27 cellular contexts compared by ENCODE assay signal in the genomic region with DNA sequence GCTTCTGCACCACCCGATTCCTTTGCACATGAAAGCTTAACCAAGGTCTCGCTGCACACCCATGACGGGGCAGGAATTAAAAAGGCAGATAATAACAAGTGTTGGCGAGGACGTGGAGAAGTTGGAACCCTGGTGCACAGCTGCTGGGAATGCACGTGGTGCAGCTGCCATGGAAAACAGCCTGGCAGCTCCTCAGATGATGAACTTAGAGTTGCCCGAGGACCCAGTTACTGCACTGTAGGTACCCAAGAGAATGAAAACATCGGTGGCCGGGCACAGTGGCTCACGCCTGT.
DNase-seq lines count a peak whose midpoint lies in the region; ATAC-seq, FAIRE-seq and TF ChIP-seq lines count a peak whose summit lies in the region.
"Had no signal": no experiment of that assay in that cellular context is flagged by ENCODE, and none has a peak within 500 bp of the region (broad histone marks: within the 10 kb centered on the region; RNA-seq: fewer than 3 reads in every experiment).

No MANE protein-coding gene starts in this region.

- H3K9me3 ChIP-seq in HepG2 (ENCODE audit: low read length) = no peaks in the 10 kb centered on the region
- H3K9me3 ChIP-seq in right lobe of liver = no peaks in the 10 kb centered on the region
- no peaks in the 10 kb centered on the region for H3K9me3 ChIP-seq in body of pancreas
- H3K9me3 ChIP-seq in suprapubic skin = no peaks in the 10 kb centered on the region
- no peaks in the 10 kb centered on the region for H3K9me3 ChIP-seq in stomach

- H2AFZ ChIP-seq in HepG2 (ENCODE audit: low read length) = no peak overlapping the region

- CTCF ChIA-PET in HepG2 (lab: Yijun Ruan, JAX; ENCODE audit: low intra/inter-chr PET ratio, low total read pairs) = no interaction called here

- WGBS in HepG2 (ENCODE audit: low lambda C conversion rate) = 93% methylated on average over 10 of the region's 10 CpGs
- WGBS in right lobe of liver (ENCODE audit: insufficient coverage, low coverage, low lambda C conversion rate, missing lambda C conversion rate) = 95% methylated on average over 6 of the region's 10 CpGs
- WGBS in body of pancreas, 2 donors = 87% methylated on average over 8 to 10 of the region's 10 CpGs
- WGBS in suprapubic skin = 98% methylated on average over 7 of the region's 10 CpGs
- 94 to 98% (median 97%) methylated on average over 10 of the region's 10 CpGs for WGBS in stomach, 5 donors

- H3K4me1 Mint-ChIP-seq in naive thymus-derived CD8-positive, alpha-beta T cell = peaks cover 0 to 5% (median 2%) of the 10 kb centered on the region in 4 donors
- H3K4me1 Mint-ChIP-seq: CD4-positive, CD25-positive, alpha-beta regulatory T cell had no signal

- no peak for TF ChIP-seq CTCF in HepG2 (CRISPR knock-in tag; IDR thresholded peaks at IDR 0.05)
- TF ChIP-seq CTCF in right lobe of liver (IDR thresholded peaks at IDR 0.05) = no peak
- TF ChIP-seq CTCF in body of pancreas (IDR thresholded peaks at IDR 0.05) = no peak
- no peak for TF ChIP-seq CTCF in suprapubic skin (IDR thresholded peaks at IDR 0.05)
- TF ChIP-seq CTCF in stomach (IDR thresholded peaks at IDR 0.05) = no peak

- TF ChIP-seq RAD21 in HepG2 (CRISPR knock-in tag; IDR thresholded peaks at IDR 0.05) = no peak

- H3K27me3 Mint-ChIP-seq in naive thymus-derived CD8-positive, alpha-beta T cell = peaks cover 0 to 4% (median 0%) of the 10 kb centered on the region in 5 donors

- no TSS peak for BruUV-seq in HepG2 (replicated peaks; lab: Mats Ljungman, UMichigan)

- no peak for DNase-seq in HepG2 (ENCODE audit: low spot score)
- DNase-seq in right lobe of liver = no peak
- DNase-seq in body of pancreas = no peak
- no peak for DNase-seq in suprapubic skin (ENCODE audit: low spot score in 2 of 2)
- DNase-seq in stomach = no peak
- DNase-seq in naive thymus-derived CD8-positive, alpha-beta T cell = no peak
- DNase-seq in Right ventricle myocardium inferior (ENCODE audit: missing footprints) = no peak
- DNase-seq: CD4-positive, CD25-positive, alpha-beta regulatory T cell; DMS153; DND-41; Kasumi-1; NCI-H1105; NCI-H1436 treated with DMSO at 0.1 percent for 48 hours; NCI-H187 treated with DMSO at 0.1 percent for 48 hours; NCI-H2107; NCI-H446; NCI-H524 treated with DMSO at 0.1 percent for 48 hours; NCI-H774; NK-92 treated with Interleukin-12 subunit alpha and Interleukin-12 subunit beta, amount 100 ng/mL, for 24 hours; PC-3; RPMI8226; SHP77 had no signal

- H3K4me3 ChIP-seq in HepG2 (replicated peaks in 1 of 3; ENCODE audit: insufficient read depth in 1 of 3, low read depth in 2 of 3, low read length in 3 of 3) (no peak overlapping the region), right lobe of liver (no peak overlapping the region), body of pancreas (no peak overlapping the region), suprapubic skin (no peak overlapping the region), stomach (no peak overlapping the region)

- peak overlapping the region in 1 of 10 donors; percentile 31 for H3K27ac Mint-ChIP-seq in naive thymus-derived CD8-positive, alpha-beta T cell
- H3K27ac Mint-ChIP-seq: CD4-positive, CD25-positive, alpha-beta regulatory T cell had no signal

- H3K9me3 Mint-ChIP-seq in naive thymus-derived CD8-positive, alpha-beta T cell = no peaks in the 10 kb centered on the region

- no peak for FAIRE-seq in HepG2 (lab: Jason Lieb, UNC)
- FAIRE-seq: GM12892, GM19239, H54 had no signal

- TF ChIP-seq POLR2A in HepG2 (IDR thresholded peaks at IDR 0.05; ENCODE audit: insufficient read depth in 1 of 2, low read depth in 2 of 2, low read length in 2 of 2) = no peak
- TF ChIP-seq POLR2A in right lobe of liver (IDR thresholded peaks at IDR 0.05) = no peak
- no peak for TF ChIP-seq POLR2A in body of pancreas (IDR thresholded peaks at IDR 0.05)
- TF ChIP-seq POLR2A in suprapubic skin (IDR thresholded peaks at IDR 0.05) = no peak
- TF ChIP-seq POLR2A in stomach (IDR thresholded peaks at IDR 0.05) = no peak

- H3K4me2 ChIP-seq in HepG2 (ENCODE audit: low read depth, low read length) = no peak overlapping the region

- no peaks in the 10 kb centered on the region for H3K36me3 ChIP-seq in HepG2 (replicated peaks in 1 of 2; ENCODE audit: control insufficient read depth in 1 of 2, insufficient read depth in 2 of 2, low read length in 2 of 2)
- H3K36me3 ChIP-seq in right lobe of liver = no peaks in the 10 kb centered on the region
- no peaks in the 10 kb centered on the region for H3K36me3 ChIP-seq in body of pancreas (replicated peaks in 1 of 2; ENCODE audit: insufficient read depth in 1 of 2, low read depth in 2 of 2)
- H3K36me3 ChIP-seq in suprapubic skin = no peaks in the 10 kb centered on the region
- no peaks in the 10 kb centered on the region for H3K36me3 ChIP-seq in stomach

- H3K4me1 ChIP-seq in HepG2 (ENCODE audit: insufficient read depth, low read length) (peaks cover 28% of the 10 kb centered on the region), right lobe of liver (peaks cover 0 to 20% (median 13%) of the 10 kb centered on the region in 4 donors), body of pancreas (peaks cover 50% of the 10 kb centered on the region), suprapubic skin (peaks cover 45% of the 10 kb centered on the region), stomach (peaks cover 33 to 51% (median 42%) of the 10 kb centered on the region in 4 donors)

- in situ Hi-C loops in HepG2 (cut with HindIII; ENCODE audit: extremely low pct_ligation_motif_present, low pct_unique_long_range_greater_than_20kb) = no loop called here

- H3K9ac ChIP-seq in HepG2 (ENCODE audit: insufficient read depth, low read depth, low read length) = no peak overlapping the region

- POLR2A ChIA-PET in HepG2 (lab: Yijun Ruan, JAX) = no interaction called here
- POLR2A ChIA-PET in naive thymus-derived CD8-positive, alpha-beta T cell (lab: Charles Lee) = no interaction called here

- no peak for ATAC-seq in HepG2
- ATAC-seq in right lobe of liver = no peak
- no peak for ATAC-seq in body of pancreas
- no peak for ATAC-seq in naive thymus-derived CD8-positive, alpha-beta T cell
- no peak for ATAC-seq in Right ventricle myocardium inferior
- ATAC-seq: PC-3 had no signal

- H3K36me3 Mint-ChIP-seq in naive thymus-derived CD8-positive, alpha-beta T cell = no peaks in the 10 kb centered on the region
- H3K36me3 Mint-ChIP-seq: CD4-positive, CD25-positive, alpha-beta regulatory T cell had no signal

- H3K27ac ChIP-seq in HepG2 (ENCODE audit: extremely low read length, insufficient read depth, low read length) (no peak overlapping the region), right lobe of liver (no peak overlapping the region), body of pancreas (peak overlapping the region in 3 of 4 donors; percentile 87 to 96 (median 92)), suprapubic skin (peak overlapping the region; percentile 70), stomach (peak overlapping the region in 2 of 5 donors; percentile 86 to 91)
- H3K27ac ChIP-seq: 22Rv1 had no signal

- H3K79me2 ChIP-seq in HepG2 (ENCODE audit: insufficient read depth, low read length) = no peaks in the 10 kb centered on the region

- H3K27me3 ChIP-seq in HepG2 (ENCODE audit: control insufficient read depth in 1 of 2, insufficient read depth in 2 of 2, low read length in 2 of 2) = peaks cover 1 to 13% of the 10 kb centered on the region in 2 experiments; a peak in 3 of 5 replicates
- no peaks in the 10 kb centered on the region for H3K27me3 ChIP-seq in right lobe of liver
- H3K27me3 ChIP-seq in body of pancreas = no peaks in the 10 kb centered on the region
- no peaks in the 10 kb centered on the region for H3K27me3 ChIP-seq in suprapubic skin
- peaks cover 0 to 6% (median 0%) of the 10 kb centered on the region in 3 donors for H3K27me3 ChIP-seq in stomach

- TF ChIP-seq EP300 in HepG2 (IDR thresholded peaks at IDR 0.05; ENCODE audit: low read depth in 2 of 2, low read length in 2 of 2) (no peak), HepG2 (CRISPR knock-in tag; IDR thresholded peaks at IDR 0.05; ENCODE audit: borderline replicate concordance) (no peak), suprapubic skin (IDR thresholded peaks at IDR 0.05) (no peak), stomach (IDR thresholded peaks at IDR 0.05) (no peak)

- peaks cover 8% of the 10 kb centered on the region; the same call in 1 of the 2 replicates for H4K20me1 ChIP-seq in HepG2 (ENCODE audit: insufficient read depth, low read length)

- H3K4me3 Mint-ChIP-seq in naive thymus-derived CD8-positive, alpha-beta T cell = no peak overlapping the region
- H3K4me3 Mint-ChIP-seq: B cell; CD4-positive, CD25-positive, alpha-beta regulatory T cell had no signal

- intact Hi-C loops in HepG2 (cut with micrococcal nuclease; ENCODE audit: unreplicated experiment) (no loop called here), right lobe of liver (cut with DNase I) (no loop called here), body of pancreas (cut with DNase I) (no loop called here), stomach (cut with DNase I; ENCODE audit: low total_unique reads) (no loop called here), Right ventricle myocardium inferior (cut with DNase I) (no loop called here)

TF ChIP-seq in HepG2, 621 proteins besides CTCF, POLR2A, EP300 and RAD21:
- TF ChIP-seq ZNF773 (CRISPR knock-in tag; IDR thresholded peaks at IDR 0.05; ENCODE audit: borderline replicate concordance) = no peak
- peak; percentile 80 for TF ChIP-seq ZNF7 (CRISPR knock-in tag; IDR thresholded peaks at IDR 0.05)

Comparison
In these comparisons a context has a peak if more than half of its experiments do, and no peak if none do; other contexts are left out.
1. H3K27ac ChIP-seq: peak in body of pancreas (3 of 4) and suprapubic skin (single experiment); none in HepG2 (single experiment) and right lobe of liver (0 of 3).